ENCODE assay signal across 17 cellular contexts in the genomic region with DNA sequence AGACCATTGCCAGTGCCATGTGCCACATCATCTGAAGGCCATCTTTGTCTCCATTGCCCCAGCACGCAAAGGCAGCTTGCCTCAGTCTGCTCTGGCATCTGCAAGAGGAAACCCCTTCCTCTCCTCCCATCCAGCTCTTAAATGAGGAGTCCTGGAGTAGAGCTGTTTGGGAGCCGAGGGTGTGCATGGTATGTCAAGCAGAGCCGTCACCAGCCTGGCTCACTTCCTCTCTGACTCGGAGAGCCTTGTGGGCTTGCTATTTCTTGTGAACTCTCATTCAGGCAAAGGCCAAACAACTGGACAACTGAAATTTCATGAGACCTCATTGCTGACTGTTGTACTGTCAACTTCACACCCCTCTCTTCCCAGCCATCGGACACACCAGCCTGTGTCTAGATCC.
DNase-seq lines count a peak whose midpoint lies in the region; ATAC-seq and TF ChIP-seq lines count a peak whose summit lies in the region.
"Had no signal": no experiment of that assay in that cellular context is flagged by ENCODE, and none has a peak within 500 bp of the region (broad histone marks: within the 10 kb centered on the region; RNA-seq: fewer than 3 reads in every experiment).

No MANE protein-coding gene starts in this region.

- H2AFZ ChIP-seq in OCI-LY3 (ENCODE audit: low read depth, low read length), result peak overlapping the region; percentile 26; the same call in 1 of the 2 replicates

- H3K27me3 ChIP-seq in BLaER1 (no peaks in the 10 kb centered on the region), OCI-LY3 (ENCODE audit: low read depth, low read length) (no peaks in the 10 kb centered on the region)
- H3K27me3 ChIP-seq: dorsolateral prefrontal cortex, SJSA1 had no signal

- H3K36me3 ChIP-seq in BLaER1 (no peaks in the 10 kb centered on the region), OCI-LY3 (replicated peaks; ENCODE audit: low read depth, low read length) (no peaks in the 10 kb centered on the region)
- H3K36me3 ChIP-seq: thoracic aorta had no signal

- peak overlapping the region; percentile 7; the same call in 1 of the 2 replicates for H3K4me2 ChIP-seq in BLaER1
- H3K4me2 ChIP-seq in OCI-LY3 (ENCODE audit: low read length), result no peak overlapping the region

- peaks cover 7% of the 10 kb centered on the region; the same call in 1 of the 2 replicates for H3K4me1 ChIP-seq in BLaER1
- H3K4me1 ChIP-seq in OCI-LY3 (ENCODE audit: low read length), result peaks cover 25% of the 10 kb centered on the region

- no peaks in the 10 kb centered on the region for H3K9me3 ChIP-seq in BLaER1
- no peaks in the 10 kb centered on the region for H3K9me3 ChIP-seq in OCI-LY3 (ENCODE audit: insufficient read depth, low read length)
- H3K9me3 ChIP-seq: SJSA1, thoracic aorta had no signal

- no peak overlapping the region for H3K4me3 ChIP-seq in BLaER1
- no peak overlapping the region for H3K4me3 ChIP-seq in OCI-LY3 (ENCODE audit: low read length)
- no peak overlapping the region for H3K4me3 ChIP-seq in fibroblast of the aortic adventitia (ENCODE audit: low read depth, low read length)
- H3K4me3 ChIP-seq: dorsolateral prefrontal cortex, SJSA1, thoracic aorta had no signal

- H3K9ac ChIP-seq in BLaER1 (no peak overlapping the region), OCI-LY3 (ENCODE audit: low read length) (no peak overlapping the region)

- DNase-seq in fibroblast of the aortic adventitia (ENCODE audit: low read depth) (peak; percentile 16), myocyte (ENCODE audit: low read depth) (peak; percentile 41), NCI-H82 treated with DMSO at 0.1 percent for 48 hours (lab: John Stamatoyannopoulos, UW; ENCODE audit: unreplicated experiment) (no peak), ureter (ENCODE audit: low spot score) (no peak)
- no peak for DNase-seq in activated CD8-positive, alpha-beta memory T cell treated with anti-CD3 and anti-CD28 coated beads for 24 hours
- DNase-seq: CD8-positive, alpha-beta memory T cell; dorsolateral prefrontal cortex; hippocampal formation; mesendoderm; NCI-H1105; NCI-H2107; NCI-H524 treated with DMSO at 0.1 percent for 48 hours had no signal

- H3K27ac ChIP-seq in BLaER1 (no peak overlapping the region), OCI-LY3 (ENCODE audit: low read length) (no peak overlapping the region)

- no peaks in the 10 kb centered on the region for H4K20me1 ChIP-seq in BLaER1
- no peaks in the 10 kb centered on the region for H4K20me1 ChIP-seq in OCI-LY3 (ENCODE audit: insufficient read depth, low read length)

- no peak for TF ChIP-seq CTCF in OCI-LY3 (IDR thresholded peaks at IDR 0.05; ENCODE audit: low read depth, low read length)
- no peak for TF ChIP-seq CTCF in fibroblast of the aortic adventitia (IDR thresholded peaks at IDR 0.05; ENCODE audit: insufficient read depth, low read length)

- no peaks in the 10 kb centered on the region for H3K79me2 ChIP-seq in OCI-LY3 (ENCODE audit: low read length)

- no peak for ATAC-seq in HG02840 (IDR thresholded peaks at IDR 0.05; ENCODE audit: low FRiP score, unreplicated experiment)

Comparison
In these comparisons a context has a peak if more than half of its experiments do, and no peak if none do; other contexts are left out.
1. DNase-seq: peak in fibroblast of the aortic adventitia (single experiment) and myocyte (single experiment); none in NCI-H82 treated with DMSO at 0.1 percent for 48 hours (single experiment), ureter (single experiment) and activated CD8-positive, alpha-beta memory T cell treated with anti-CD3 and anti-CD28 coated beads for 24 hours (single experiment).